ENCODE assay signal across 1 cellular context in genomic region chr12:102120886-102121285, GRCh38.
TF ChIP-seq lines count a peak whose summit lies in the region.

No MANE protein-coding gene starts in this region.

TF ChIP-seq in IMR-90, 13 proteins besides CTCF, POLR2A, EP300 and RAD21 (continued from another document):
- TF ChIP-seq USF2 (IDR thresholded peaks at IDR 0.05; ENCODE audit: low read depth, low read length) (no peak), FOS (IDR thresholded peaks at IDR 0.05; ENCODE audit: low read depth, low read length) (no peak), RCOR1 (IDR thresholded peaks at IDR 0.05; ENCODE audit: insufficient replicate concordance, low read length) (no peak)
